27 cellular contexts compared by ENCODE assay signal in genomic region chr7:12158334-12159060, GRCh38. TPM values are rescaled to one million over a fixed set of nuclear protein-coding genes. Genes with fewer than 3 reads are reported as not detected.
A peak's percentile ranks its signal among the peaks of the same experiment; 100 is the strongest.
DNase-seq lines count a peak whose midpoint lies in the region; ATAC-seq, FAIRE-seq and TF ChIP-seq lines count a peak whose summit lies in the region.
"Had no signal": no experiment of that assay in that cellular context is flagged by ENCODE, and none has a peak within 500 bp of the region (broad histone marks: within the 10 kb centered on the region; RNA-seq: fewer than 3 reads in every experiment).

No MANE protein-coding gene starts in this region.

- H3K9ac ChIP-seq in astrocyte (ENCODE audit: low read length) = no peak overlapping the region
- H3K9ac ChIP-seq: neural progenitor cell had no signal

- H3K4me1 ChIP-seq in astrocyte (ENCODE audit: insufficient read depth, low read length) = peaks cover 6% of the 10 kb centered on the region
- H3K4me1 ChIP-seq: gastroesophageal sphincter, neural progenitor cell, psoas muscle, suprapubic skin had no signal

- TF ChIP-seq CTCF in Calu3 (IDR thresholded peaks at IDR 0.05; ENCODE audit: unreplicated experiment) = no peak
- no peak for TF ChIP-seq CTCF in astrocyte (IDR thresholded peaks at IDR 0.05; ENCODE audit: insufficient read depth, low read depth, low read length)
- no peak for TF ChIP-seq CTCF in foreskin fibroblast (IDR thresholded peaks at IDR 0.05; ENCODE audit: low read depth, low read length)

- no TSS peak for BruUV-seq in Calu3 (replicated peaks; lab: Mats Ljungman, UMichigan)

- no peak overlapping the region for H2AFZ ChIP-seq in astrocyte (ENCODE audit: low read depth, low read length)
- H2AFZ ChIP-seq: neural progenitor cell had no signal

- peaks cover 31% of the 10 kb centered on the region for H3K4me1 Mint-ChIP-seq in Calu3 (ENCODE audit: low read depth, unreplicated experiment)
- H3K4me1 Mint-ChIP-seq in astrocyte (ENCODE audit: low read depth, unreplicated experiment) = peaks cover 8% of the 10 kb centered on the region
- no peaks in the 10 kb centered on the region for H3K4me1 Mint-ChIP-seq in immature natural killer cell
- H3K4me1 Mint-ChIP-seq: activated B cell treated with CpG ODN at 0.5 μM for 24 hours; activated naive CD8-positive, alpha-beta T cell treated with anti-CD3 and anti-CD28 coated beads, Interleukin-2, amount 50 U/mL, for 24 hours; CD4-positive, CD25-positive, alpha-beta regulatory T cell had no signal

- no peaks in the 10 kb centered on the region for H4K20me1 ChIP-seq in astrocyte (ENCODE audit: insufficient read depth, low read length)

- H3K27ac Mint-ChIP-seq in Calu3 (ENCODE audit: unreplicated experiment) = peak overlapping the region; percentile 3
- H3K27ac Mint-ChIP-seq in astrocyte (ENCODE audit: unreplicated experiment) = no peak overlapping the region
- H3K27ac Mint-ChIP-seq in immature natural killer cell = no peak overlapping the region
- H3K27ac Mint-ChIP-seq: activated B cell treated with CpG ODN at 0.5 μM for 24 hours; activated CD4-positive, alpha-beta memory T cell treated with anti-CD3 and anti-CD28 coated beads for 36 hours; activated naive CD8-positive, alpha-beta T cell treated with anti-CD3 and anti-CD28 coated beads, Interleukin-2, amount 50 U/mL, for 24 hours; CD4-positive, CD25-positive, alpha-beta regulatory T cell; neural progenitor cell; stimulated activated effector memory CD8-positive, alpha-beta T cell treated with anti-CD3 and anti-CD28 coated beads, Interleukin-12 subunit alpha, Interleukin-12 subunit beta, amount 100 ng/mL, for 72 hours had no signal

- intact Hi-C loops in Calu3 (cut with micrococcal nuclease; ENCODE audit: unreplicated experiment) = no loop called here

- DNase-seq in Calu3 = no peak
- DNase-seq in HTR-8/SVneo (ENCODE audit: insufficient read length, low spot score) = peak; percentile 8
- DNase-seq in astrocyte (ENCODE audit: low read depth) = peak; percentile 49
- DNase-seq in foreskin fibroblast = peak; percentile 31 to 64
- DNase-seq in NCI-H82 (lab: John Stamatoyannopoulos, UW) = no peak
- DNase-seq in immature natural killer cell = no peak
- no peak for DNase-seq in cortex of kidney (lab: John Stamatoyannopoulos, UW)
- DNase-seq: activated B cell treated with CpG ODN at 0.5 μM for 24 hours; activated CD4-positive, alpha-beta memory T cell treated with anti-CD3 and anti-CD28 coated beads for 36 hours; activated effector memory CD4-positive, alpha-beta T cell treated with anti-CD3 and anti-CD28 coated beads, Interleukin-2, amount 50 U/mL, for 16 hours; activated naive CD8-positive, alpha-beta T cell treated with anti-CD3 and anti-CD28 coated beads, Interleukin-2, amount 50 U/mL, for 24 hours; caudate nucleus; CD4-positive, CD25-positive, alpha-beta regulatory T cell; dorsolateral prefrontal cortex; GF-D8; kidney glomerular epithelial cell; NCI-H1417 treated with DMSO at 0.1 percent for 48 hours; NCI-H524; psoas muscle; stimulated activated CD4-positive, alpha-beta T cell treated with anti-CD3 and anti-CD28 coated beads, Interleukin-1b, Interleukin-23, amount 100 ng/mL, for 48 hours; T-helper 9 cell had no signal

- H3K9me3 Mint-ChIP-seq in Calu3 (ENCODE audit: low read depth, unreplicated experiment) = peaks cover 2% of the 10 kb centered on the region
- no peaks in the 10 kb centered on the region for H3K9me3 Mint-ChIP-seq in astrocyte (ENCODE audit: unreplicated experiment)
- H3K9me3 Mint-ChIP-seq in immature natural killer cell = no peaks in the 10 kb centered on the region
- H3K9me3 Mint-ChIP-seq: activated B cell treated with CpG ODN at 0.5 μM for 24 hours; activated CD4-positive, alpha-beta memory T cell treated with anti-CD3 and anti-CD28 coated beads for 36 hours; neural progenitor cell; stimulated activated effector memory CD8-positive, alpha-beta T cell treated with anti-CD3 and anti-CD28 coated beads, Interleukin-12 subunit alpha, Interleukin-12 subunit beta, amount 100 ng/mL, for 72 hours had no signal

- H3K36me3 ChIP-seq in astrocyte (ENCODE audit: insufficient read depth, low read length) = no peaks in the 10 kb centered on the region
- H3K36me3 ChIP-seq: gastroesophageal sphincter, neural progenitor cell, suprapubic skin had no signal

- CTCF ChIA-PET in Calu3 (lab: Charles Lee) = no interaction called here

- no peak overlapping the region for H3K4me3 Mint-ChIP-seq in Calu3 (ENCODE audit: low read depth, unreplicated experiment)
- no peak overlapping the region for H3K4me3 Mint-ChIP-seq in astrocyte (ENCODE audit: unreplicated experiment)
- H3K4me3 Mint-ChIP-seq in immature natural killer cell = no peak overlapping the region
- H3K4me3 Mint-ChIP-seq: activated B cell treated with CpG ODN at 0.5 μM for 24 hours; activated CD4-positive, alpha-beta memory T cell treated with anti-CD3 and anti-CD28 coated beads for 36 hours; activated naive CD8-positive, alpha-beta T cell treated with anti-CD3 and anti-CD28 coated beads, Interleukin-2, amount 50 U/mL, for 24 hours; CD4-positive, CD25-positive, alpha-beta regulatory T cell; neural progenitor cell; stimulated activated effector memory CD8-positive, alpha-beta T cell treated with anti-CD3 and anti-CD28 coated beads, Interleukin-12 subunit alpha, Interleukin-12 subunit beta, amount 100 ng/mL, for 72 hours had no signal

- H3K4me3 ChIP-seq in astrocyte (ENCODE audit: insufficient read depth, low read depth, low read length) = no peak overlapping the region
- no peak overlapping the region for H3K4me3 ChIP-seq in foreskin fibroblast (ENCODE audit: low read depth in 1 of 2, low read length in 2 of 2)
- H3K4me3 ChIP-seq: dorsolateral prefrontal cortex, gastroesophageal sphincter, neural progenitor cell, psoas muscle, suprapubic skin had no signal

- H3K9me3 ChIP-seq in astrocyte (ENCODE audit: insufficient read depth, low read depth, low read length) = no peaks in the 10 kb centered on the region
- H3K9me3 ChIP-seq: gastroesophageal sphincter, psoas muscle, suprapubic skin had no signal

- H3K79me2 ChIP-seq in astrocyte (ENCODE audit: insufficient read depth, low read length) = no peaks in the 10 kb centered on the region

- H3K4me2 ChIP-seq in astrocyte (ENCODE audit: low read length) = no peak overlapping the region
- H3K4me2 ChIP-seq: neural progenitor cell had no signal

- H3K27me3 ChIP-seq in astrocyte (ENCODE audit: insufficient read depth, low read length) = no peaks in the 10 kb centered on the region
- H3K27me3 ChIP-seq: gastroesophageal sphincter, neural progenitor cell, suprapubic skin had no signal

- no peaks in the 10 kb centered on the region for H3K27me3 Mint-ChIP-seq in Calu3 (ENCODE audit: unreplicated experiment)
- H3K27me3 Mint-ChIP-seq in astrocyte (ENCODE audit: low read depth, unreplicated experiment) = no peaks in the 10 kb centered on the region
- H3K27me3 Mint-ChIP-seq in immature natural killer cell (ENCODE audit: low read depth in 3 of 3) = peaks cover 0 to 5% (median 3%) of the 10 kb centered on the region in 3 donors
- H3K27me3 Mint-ChIP-seq: activated CD4-positive, alpha-beta memory T cell treated with anti-CD3 and anti-CD28 coated beads for 36 hours; activated naive CD8-positive, alpha-beta T cell treated with anti-CD3 and anti-CD28 coated beads, Interleukin-2, amount 50 U/mL, for 24 hours; CD4-positive, CD25-positive, alpha-beta regulatory T cell had no signal

- no peaks in the 10 kb centered on the region for H3K36me3 Mint-ChIP-seq in Calu3 (ENCODE audit: insufficient read depth, unreplicated experiment)
- H3K36me3 Mint-ChIP-seq in astrocyte (ENCODE audit: low read depth, unreplicated experiment) = no peaks in the 10 kb centered on the region
- H3K36me3 Mint-ChIP-seq in immature natural killer cell = no peaks in the 10 kb centered on the region
- H3K36me3 Mint-ChIP-seq: activated CD4-positive, alpha-beta memory T cell treated with anti-CD3 and anti-CD28 coated beads for 36 hours; CD4-positive, CD25-positive, alpha-beta regulatory T cell; neural progenitor cell; stimulated activated effector memory CD8-positive, alpha-beta T cell treated with anti-CD3 and anti-CD28 coated beads, Interleukin-12 subunit alpha, Interleukin-12 subunit beta, amount 100 ng/mL, for 72 hours had no signal

- H3K27ac ChIP-seq in astrocyte (ENCODE audit: low read depth, low read length) = no peak overlapping the region
- H3K27ac ChIP-seq: dorsolateral prefrontal cortex, gastroesophageal sphincter, neural progenitor cell, psoas muscle, RWPE1, suprapubic skin had no signal

- FAIRE-seq in HTR-8/SVneo (lab: Jason Lieb, UNC) = no peak
- no peak for FAIRE-seq in astrocyte (lab: Jason Lieb, UNC)

- no peak for ATAC-seq in HG02678 (IDR thresholded peaks at IDR 0.05; ENCODE audit: unreplicated experiment)
- ATAC-seq: activated naive CD8-positive, alpha-beta T cell treated with anti-CD3 and anti-CD28 coated beads, Interleukin-2, amount 50 U/mL, for 24 hours; gastroesophageal sphincter; psoas muscle; stimulated activated effector memory CD8-positive, alpha-beta T cell treated with anti-CD3 and anti-CD28 coated beads, Interleukin-12 subunit alpha, Interleukin-12 subunit beta, amount 100 ng/mL, for 72 hours had no signal

RNA-seq across cellular contexts. Expression of gene TMEM106B, which starts 52.6 kb away (rescaled TPM):
- 76.7 and 81.5 TPM in 2 replicates for total RNA-seq in Calu3 (2022)
- 42.8 and 42.9 TPM in 2 replicates for total RNA-seq in astrocyte
- 10 to 100 TPM; 17.9 to 30.4 (median 21.0) TPM for polyA plus RNA-seq in immature natural killer cell

Comparison
In these comparisons a context has a peak if more than half of its experiments do, and no peak if none do; other contexts are left out.
1. DNase-seq: peak in HTR-8/SVneo (single experiment), astrocyte (single experiment) and foreskin fibroblast (2 of 2); none in Calu3 (single experiment), NCI-H82 (single experiment), immature natural killer cell (0 of 3) and cortex of kidney (single experiment).